Comparison of ENCODE assay signal across 9 cellular contexts in genomic region chr19:1445932-1446712, GRCh38. TPM values are rescaled to one million over a fixed set of nuclear protein-coding genes. Genes with fewer than 3 reads are reported as not detected.
DNase-seq lines count a peak whose midpoint lies in the region; ATAC-seq and TF ChIP-seq lines count a peak whose summit lies in the region.
"Had no signal": no experiment of that assay in that cellular context is flagged by ENCODE, and none has a peak within 500 bp of the region (broad histone marks: within the 10 kb centered on the region; RNA-seq: fewer than 3 reads in every experiment).

No MANE protein-coding gene starts in this region.

- H3K9me3 ChIP-seq in left ventricle myocardium inferior (replicated peaks) (no peaks in the 10 kb centered on the region), suprapubic skin (no peaks in the 10 kb centered on the region)

- no peaks in the 10 kb centered on the region for H3K9me3 Mint-ChIP-seq in stimulated activated memory B cell treated with anti-CD40 and anti-IgM and Interleukin-4, amounts not matched to agents 10 μg/mL and 1 μg/mL and 100 μg/mL, for 72 hours

- H3K4me1 ChIP-seq in left ventricle myocardium inferior (peaks cover 33% of the 10 kb centered on the region), suprapubic skin (peaks cover 35% of the 10 kb centered on the region)

- peaks cover 60% of the 10 kb centered on the region for H3K27me3 ChIP-seq in left ventricle myocardium inferior (ENCODE audit: low read depth)
- H3K27me3 ChIP-seq in suprapubic skin, result peaks cover 60% of the 10 kb centered on the region

- ATAC-seq in stimulated activated memory B cell treated with anti-CD40 and anti-IgM and Interleukin-4, amounts not matched to agents 10 μg/mL and 1 μg/mL and 100 μg/mL, for 72 hours, result no peak

- H3K27ac ChIP-seq in left ventricle myocardium inferior (replicated peaks) (no peak overlapping the region), suprapubic skin (no peak overlapping the region)

- no CpG with 5 or more reads among the region's 99 CpGs for WGBS in suprapubic skin

- no peak overlapping the region for H3K27ac Mint-ChIP-seq in stimulated activated memory B cell treated with anti-CD40 and anti-IgM and Interleukin-4, amounts not matched to agents 10 μg/mL and 1 μg/mL and 100 μg/mL, for 72 hours

- H3K27me3 Mint-ChIP-seq in stimulated activated memory B cell treated with anti-CD40 and anti-IgM and Interleukin-4, amounts not matched to agents 10 μg/mL and 1 μg/mL and 100 μg/mL, for 72 hours, result peaks cover 41% of the 10 kb centered on the region

- intact Hi-C loops in left ventricle myocardium inferior (cut with micrococcal nuclease), result no loop called here

- no peak overlapping the region for H3K4me3 Mint-ChIP-seq in stimulated activated memory B cell treated with anti-CD40 and anti-IgM and Interleukin-4, amounts not matched to agents 10 μg/mL and 1 μg/mL and 100 μg/mL, for 72 hours

- no peak for TF ChIP-seq EP300 in suprapubic skin (IDR thresholded peaks at IDR 0.05)

- H3K36me3 Mint-ChIP-seq in stimulated activated memory B cell treated with anti-CD40 and anti-IgM and Interleukin-4, amounts not matched to agents 10 μg/mL and 1 μg/mL and 100 μg/mL, for 72 hours, result peaks cover 19% of the 10 kb centered on the region

- H3K36me3 ChIP-seq in left ventricle myocardium inferior, result peaks cover 19% of the 10 kb centered on the region
- peaks cover 15% of the 10 kb centered on the region for H3K36me3 ChIP-seq in suprapubic skin

- TF ChIP-seq POLR2A in suprapubic skin (IDR thresholded peaks at IDR 0.05), result no peak

- peak; percentile 18 to 78 (median 78) for DNase-seq in NCI-H1417 (lab: John Stamatoyannopoulos, UW)
- no peak for DNase-seq in NCI-H1417 treated with DMSO at 0.1 percent for 48 hours (lab: John Stamatoyannopoulos, UW)
- peak; percentile 42 for DNase-seq in SK-MEL-5 (ENCODE audit: low read depth, low spot score)
- no peak for DNase-seq in left ventricle myocardium inferior
- DNase-seq in suprapubic skin (ENCODE audit: low spot score in 2 of 2), result no peak
- no peak for DNase-seq in T-helper 1 cell
- no peak for DNase-seq in cortex of kidney (lab: John Stamatoyannopoulos, UW)
- DNase-seq: mesendoderm had no signal

- H3K4me3 ChIP-seq in left ventricle myocardium inferior (peak overlapping the region; percentile 63), suprapubic skin (peak overlapping the region; percentile 45)

- in situ Hi-C loops in SK-MEL-5 (cut with HindIII; ENCODE audit: low pct_unique_long_range_greater_than_20kb, low sequenced_read_pairs), result no loop called here

- H3K4me1 Mint-ChIP-seq in stimulated activated memory B cell treated with anti-CD40 and anti-IgM and Interleukin-4, amounts not matched to agents 10 μg/mL and 1 μg/mL and 100 μg/mL, for 72 hours, result peaks cover 42% of the 10 kb centered on the region

- TF ChIP-seq CTCF in left ventricle myocardium inferior (IDR thresholded peaks at IDR 0.05; ENCODE audit: borderline replicate concordance), result no peak
- TF ChIP-seq CTCF in suprapubic skin (IDR thresholded peaks at IDR 0.05), result no peak

RNA-seq across cellular contexts. Expression of gene APC2, which starts 3.8 kb away (rescaled TPM):
- 1.8 and 2.0 TPM in 2 replicates for total RNA-seq in SK-MEL-5 (2014; rRNA removed; shearing (Covaris generic))
- 3.5 and 4.2 TPM in 2 replicates for polyA plus RNA-seq in SK-MEL-5 (2015; cell fraction: cytosol; rRNA removed)
- polyA plus RNA-seq in SK-MEL-5 (2015; cell fraction: nucleus; rRNA removed), result 0.99 and 3.1 TPM in 2 replicates
- total RNA-seq in left ventricle myocardium inferior, result 0.22 TPM
- under 1 TPM in 3 of 4 donors, not detected in 1; 0.08 to 0.30 (median 0.26) TPM for total RNA-seq in suprapubic skin

RNA-seq across cellular contexts. Expression of gene RPS15, which starts 7.9 kb away (rescaled TPM):
- total RNA-seq in SK-MEL-5 (2014; rRNA removed; shearing (Covaris generic)), result 1,300 and 1,363 TPM in 2 replicates
- polyA plus RNA-seq in SK-MEL-5 (2015; cell fraction: cytosol; rRNA removed), result 2,098 and 4,091 TPM in 2 replicates
- 241 and 356 TPM in 2 replicates for polyA plus RNA-seq in SK-MEL-5 (2015; cell fraction: nucleus; rRNA removed)
- total RNA-seq in left ventricle myocardium inferior, result 588 TPM
- total RNA-seq in suprapubic skin, result 1,000 to 10,000 TPM; 1,802 to 3,909 (median 2,793) TPM

RNA-seq across cellular contexts. Expression of gene C19orf25, which starts 32.9 kb away (rescaled TPM):
- total RNA-seq in SK-MEL-5 (2014; rRNA removed; shearing (Covaris generic)), result 18.6 and 20.0 TPM in 2 replicates
- polyA plus RNA-seq in SK-MEL-5 (2015; cell fraction: cytosol; rRNA removed), result 65.0 and 66.1 TPM in 2 replicates
- 46.3 and 48.3 TPM in 2 replicates for polyA plus RNA-seq in SK-MEL-5 (2015; cell fraction: nucleus; rRNA removed)
- total RNA-seq in left ventricle myocardium inferior, result 16.1 TPM
- total RNA-seq in suprapubic skin, result 10 to 100 TPM; 25.1 to 41.2 (median 36.4) TPM

RNA-seq across cellular contexts. Expression of gene DAZAP1, which starts 38.7 kb away (rescaled TPM):
- 65.5 and 71.7 TPM in 2 replicates for total RNA-seq in SK-MEL-5 (2014; rRNA removed; shearing (Covaris generic))
- 116 and 126 TPM in 2 replicates for polyA plus RNA-seq in SK-MEL-5 (2015; cell fraction: cytosol; rRNA removed)
- polyA plus RNA-seq in SK-MEL-5 (2015; cell fraction: nucleus; rRNA removed), result 169 and 176 TPM in 2 replicates
- total RNA-seq in left ventricle myocardium inferior (81.8 TPM), suprapubic skin (10 to 100 TPM; 41.5 to 75.4 (median 49.2) TPM)

RNA-seq across cellular contexts. Expression of gene PCSK4, which starts 44.0 kb away (rescaled TPM):
- 1.9 TPM in 2 replicates for total RNA-seq in SK-MEL-5 (2014; rRNA removed; shearing (Covaris generic))
- 0.42 and 3.1 TPM in 2 replicates for polyA plus RNA-seq in SK-MEL-5 (2015; cell fraction: cytosol; rRNA removed)
- 12.2 and 19.9 TPM in 2 replicates for polyA plus RNA-seq in SK-MEL-5 (2015; cell fraction: nucleus; rRNA removed)
- total RNA-seq in left ventricle myocardium inferior (1.3 TPM), suprapubic skin (1 to 10 TPM; 1.4 to 6.6 (median 3.8) TPM)

Comparison
In these comparisons a context has a peak if more than half of its experiments do, and no peak if none do; other contexts are left out.
1. DNase-seq: peak in NCI-H1417 (3 of 3) and SK-MEL-5 (single experiment); none in NCI-H1417 treated with DMSO at 0.1 percent for 48 hours (single experiment), left ventricle myocardium inferior (single experiment), suprapubic skin (0 of 2), T-helper 1 cell (0 of 5) and cortex of kidney (single experiment).